ENCODE assay signal across 15 cellular contexts in the genomic region with DNA sequence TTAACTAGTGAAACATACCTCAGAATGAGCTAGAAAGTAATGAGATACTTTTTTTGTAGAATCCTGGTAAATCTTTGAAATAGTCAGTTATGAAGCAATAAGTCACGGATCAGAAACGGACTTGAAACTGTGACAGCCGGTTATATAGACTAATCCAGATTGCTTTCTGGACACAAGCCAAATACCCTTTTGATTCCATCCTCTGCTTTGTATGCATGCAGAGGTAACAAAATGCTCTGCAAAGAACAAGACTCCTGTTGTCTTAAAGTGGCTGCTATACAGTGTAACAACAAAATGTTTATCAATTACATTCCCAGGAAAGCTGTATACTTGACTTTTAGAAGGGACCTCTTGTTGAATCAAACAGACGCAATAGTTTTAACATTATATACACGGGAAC.
DNase-seq lines count a peak whose midpoint lies in the region; ATAC-seq and TF ChIP-seq lines count a peak whose summit lies in the region.
"Had no signal": no experiment of that assay in that cellular context is flagged by ENCODE, and none has a peak within 500 bp of the region (broad histone marks: within the 10 kb centered on the region; RNA-seq: fewer than 3 reads in every experiment).

No MANE protein-coding gene starts in this region.

- H3K27ac ChIP-seq in adrenal gland = peak overlapping the region in 3 of 5 donors; percentile 25 to 93 (median 91)
- H3K27ac ChIP-seq in skeletal muscle tissue (ENCODE audit: low read depth, low read length) = peak overlapping the region; percentile 53
- H3K27ac ChIP-seq: epithelial cell of prostate had no signal

- H3K9ac ChIP-seq in skeletal muscle tissue (ENCODE audit: low read depth in 1 of 3, low read length in 3 of 3) = no peak overlapping the region

- H3K4me1 ChIP-seq in adrenal gland (replicated peaks in 1 of 2) = peaks cover 0 to 36% of the 10 kb centered on the region in 2 donors
- peaks cover 21 to 28% (median 26%) of the 10 kb centered on the region in 3 donors for H3K4me1 ChIP-seq in skeletal muscle tissue (ENCODE audit: control insufficient read depth in 3 of 3, insufficient read depth in 3 of 3, low read length in 3 of 3)

- ATAC-seq in HG03442 (IDR thresholded peaks at IDR 0.05; ENCODE audit: unreplicated experiment) = no peak
- ATAC-seq: stimulated activated effector memory CD8-positive, alpha-beta T cell treated with anti-CD3 and anti-CD28 coated beads, Interleukin-12 subunit alpha, Interleukin-12 subunit beta, amount 100 ng/mL, for 72 hours had no signal

- H3K4me3 ChIP-seq in adrenal gland (no peak overlapping the region), skeletal muscle tissue (ENCODE audit: low read length in 3 of 3) (no peak overlapping the region)
- H3K4me3 ChIP-seq: colonic mucosa had no signal

- no peak for TF ChIP-seq POLR2A in adrenal gland (IDR thresholded peaks at IDR 0.05)

- WGBS in adrenal gland, 4 donors = 72 to 83% (median 75%) methylated on average over 5 of the region's 5 CpGs

- H3K36me3 ChIP-seq in adrenal gland (replicated peaks in 1 of 2) (no peaks in the 10 kb centered on the region), skeletal muscle tissue (ENCODE audit: control insufficient read depth in 3 of 3, insufficient read depth in 3 of 3, low read length in 3 of 3) (no peaks in the 10 kb centered on the region)
- H3K36me3 ChIP-seq: colonic mucosa had no signal

- DNase-seq in NCI-H2107 treated with DMSO at 0.1 percent for 48 hours (lab: John Stamatoyannopoulos, UW; ENCODE audit: unreplicated experiment) (peak; percentile 33), NCI-H2107 (lab: John Stamatoyannopoulos, UW) (no peak), NCI-H1694 treated with DMSO at 0.1 percent for 48 hours (lab: John Stamatoyannopoulos, UW) (peak; percentile 73), adrenal gland (no peak), mesenteric fat pad (ENCODE audit: low spot score) (no peak), AG20443 (ENCODE audit: low spot score) (no peak)
- DNase-seq: activated naive CD4-positive, alpha-beta T cell treated with anti-CD3 and anti-CD28 coated beads for 36 hours; glutamatergic neuron; islet precursor cell; MM.1S had no signal

- intact Hi-C loops in adrenal gland (cut with DNase I) = no loop called here

- no peaks in the 10 kb centered on the region for H3K9me3 ChIP-seq in adrenal gland (replicated peaks in 1 of 3)
- no peaks in the 10 kb centered on the region for H3K9me3 ChIP-seq in skeletal muscle tissue (ENCODE audit: control insufficient read depth in 3 of 3, low read length in 3 of 3)
- H3K9me3 ChIP-seq: colonic mucosa had no signal

- no peak for TF ChIP-seq CTCF in adrenal gland (IDR thresholded peaks at IDR 0.05)

- H3K27me3 ChIP-seq in adrenal gland (no peaks in the 10 kb centered on the region), skeletal muscle tissue (ENCODE audit: control insufficient read depth in 3 of 3, insufficient read depth in 3 of 3, low read length in 3 of 3) (peaks cover 0 to 6% (median 0%) of the 10 kb centered on the region in 3 donors)
- H3K27me3 ChIP-seq: colonic mucosa had no signal

Comparison
In these comparisons a context has a peak if more than half of its experiments do, and no peak if none do; other contexts are left out.
1. DNase-seq: peak in NCI-H2107 treated with DMSO at 0.1 percent for 48 hours (single experiment) and NCI-H1694 treated with DMSO at 0.1 percent for 48 hours (single experiment); none in NCI-H2107 (single experiment), adrenal gland (0 of 7), mesenteric fat pad (single experiment) and AG20443 (single experiment).